In the genomic region with DNA sequence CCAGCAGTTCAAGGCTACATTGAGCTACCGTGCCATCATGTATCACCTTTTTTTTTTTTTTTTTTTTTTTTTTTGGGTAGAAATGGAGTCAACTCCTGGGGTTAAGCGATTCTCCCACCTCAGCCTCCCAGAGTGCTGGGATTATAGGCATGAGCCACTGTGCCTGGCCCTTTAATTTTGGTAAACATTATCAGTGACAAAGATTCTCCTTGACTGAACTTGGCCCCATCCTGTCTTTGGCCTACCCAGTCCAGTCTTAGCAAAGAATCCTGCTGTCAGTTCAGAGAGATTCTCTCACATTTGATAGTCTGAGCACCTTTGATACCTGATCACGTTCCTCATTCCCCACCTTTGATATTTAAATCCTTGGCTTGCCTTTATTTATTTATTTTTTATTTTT, we compare ENCODE assay signal across 14 cellular contexts. TPM values are rescaled to one million over a fixed set of nuclear protein-coding genes. Genes with fewer than 3 reads are reported as not detected.
"Had no signal": no experiment of that assay in that cellular context is flagged by ENCODE, and none has a peak within 500 bp of the region (broad histone marks: within the 10 kb centered on the region; RNA-seq: fewer than 3 reads in every experiment).

No MANE protein-coding gene starts in this region.

- H3K9me3 Mint-ChIP-seq: dendritic cell treated with granulocyte-macrophage colony-stimulating factor and Interleukin-4, amounts not matched to agents 40 ng/mL and 50 ng/mL, for 4 days; effector memory CD8-positive, alpha-beta T cell; naive thymus-derived CD4-positive, alpha-beta T cell had no signal

- H3K4me1 Mint-ChIP-seq: nephron progenitor cell had no signal

- H3K4me3 Mint-ChIP-seq: dendritic cell treated with granulocyte-macrophage colony-stimulating factor and Interleukin-4, amounts not matched to agents 40 ng/mL and 50 ng/mL, for 4 days; effector memory CD8-positive, alpha-beta T cell; naive thymus-derived CD4-positive, alpha-beta T cell; nephron progenitor cell had no signal

- H3K27ac Mint-ChIP-seq: dendritic cell treated with granulocyte-macrophage colony-stimulating factor and Interleukin-4, amounts not matched to agents 40 ng/mL and 50 ng/mL, for 4 days; effector memory CD8-positive, alpha-beta T cell; naive thymus-derived CD4-positive, alpha-beta T cell; nephron progenitor cell had no signal

- DNase-seq: effector memory CD8-positive, alpha-beta T cell; erythroblast; foreskin melanocyte; head of caudate nucleus; naive thymus-derived CD4-positive, alpha-beta T cell; nephron progenitor cell; sigmoid colon; stimulated activated CD4-positive, alpha-beta T cell treated with anti-CD3 and anti-CD28 coated beads, Interleukin-12 subunit alpha, Interleukin-12 subunit beta, amount 100 ng/mL, for 4 hours; stimulated activated naive CD4-positive, alpha-beta T cell; stomach; substantia nigra had no signal

- H3K27me3 Mint-ChIP-seq: dendritic cell treated with granulocyte-macrophage colony-stimulating factor and Interleukin-4, amounts not matched to agents 40 ng/mL and 50 ng/mL, for 4 days; effector memory CD8-positive, alpha-beta T cell; naive thymus-derived CD4-positive, alpha-beta T cell had no signal

- ATAC-seq: effector memory CD8-positive, alpha-beta T cell; naive thymus-derived CD4-positive, alpha-beta T cell had no signal

RNA-seq across cellular contexts. Expression of gene TEX14, which starts 12.0 kb away (rescaled TPM):
- total RNA-seq: right atrium auricular region, stomach had no signal

RNA-seq across cellular contexts. Expression of gene PPM1E, which starts 51.8 kb away (rescaled TPM):
- total RNA-seq: mononuclear cell had no signal
